1 cellular context compared by ENCODE assay signal in the genomic region with DNA sequence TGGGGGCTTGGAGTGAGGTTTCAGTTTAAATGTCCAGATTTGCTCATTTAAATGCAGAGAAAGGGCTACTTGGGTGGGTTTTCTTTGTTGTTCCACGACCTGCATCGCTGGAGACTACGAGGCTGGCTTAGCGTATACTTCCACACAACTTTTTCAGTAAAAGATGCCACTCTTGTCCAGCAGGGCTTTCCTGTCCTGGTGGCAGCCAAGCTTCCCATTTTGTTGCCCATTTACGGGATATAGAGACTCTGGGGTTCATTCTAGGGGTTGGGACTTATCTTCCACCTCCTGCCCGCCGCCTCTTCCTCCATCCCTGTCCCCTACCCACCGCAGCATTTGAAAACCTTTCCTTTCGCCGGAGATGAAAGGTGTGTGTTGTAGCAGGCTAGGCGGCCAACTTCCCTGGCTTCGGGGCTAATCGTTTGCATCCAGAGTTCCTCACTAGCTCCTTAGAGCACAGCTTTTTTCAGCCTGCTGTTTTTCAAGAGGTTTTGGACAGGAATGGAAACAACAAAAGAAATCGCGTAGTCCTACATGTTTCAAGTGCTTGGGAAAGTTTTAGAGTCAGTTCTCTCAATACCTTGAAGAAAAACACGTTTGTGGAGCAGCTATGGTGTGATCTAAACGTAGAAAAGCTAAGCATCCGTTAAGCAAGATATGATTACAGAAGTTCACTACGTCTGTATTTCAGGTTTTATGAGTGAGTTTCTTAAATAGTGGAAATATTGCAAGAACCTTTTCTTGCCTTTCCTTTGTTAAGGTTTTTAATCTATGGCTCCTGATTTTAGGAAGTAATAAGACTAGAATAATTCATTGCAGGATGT.
TF ChIP-seq lines count a peak whose summit lies in the region.

No MANE protein-coding gene starts in this region.

TF ChIP-seq in endothelial cell of umbilical vein, 7 proteins besides CTCF, POLR2A, EP300 and RAD21:
- TF ChIP-seq MYC (IDR thresholded peaks at IDR 0.05; ENCODE audit: low read depth, low read length) (no peak), JUN (IDR thresholded peaks at IDR 0.05; ENCODE audit: borderline replicate concordance, insufficient read depth, insufficient read length, low read depth) (no peak), GATA2 (IDR thresholded peaks at IDR 0.05; ENCODE audit: insufficient read depth, insufficient read length, low read depth, low read length) (no peak), FOS (IDR thresholded peaks at IDR 0.05; ENCODE audit: borderline replicate concordance, insufficient read depth, low read length) (no peak), POLR2AphosphoS5 (IDR thresholded peaks at IDR 0.05; ENCODE audit: insufficient read depth, low read depth, low read length) (no peak), EZH2 (IDR thresholded peaks at IDR 0.05; ENCODE audit: borderline replicate concordance, low read depth, low read length, severe bottlenecking) (no peak)
- TF ChIP-seq, protein P1, sequence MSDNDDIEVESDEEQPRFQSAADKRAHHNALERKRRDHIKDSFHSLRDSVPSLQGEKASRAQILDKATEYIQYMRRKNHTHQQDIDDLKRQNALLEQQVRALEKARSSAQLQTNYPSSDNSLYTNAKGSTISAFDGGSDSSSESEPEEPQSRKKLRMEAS (IDR thresholded peaks at IDR 0.05; ENCODE audit: insufficient read depth, insufficient read length) = no peak
